In the genomic region with DNA sequence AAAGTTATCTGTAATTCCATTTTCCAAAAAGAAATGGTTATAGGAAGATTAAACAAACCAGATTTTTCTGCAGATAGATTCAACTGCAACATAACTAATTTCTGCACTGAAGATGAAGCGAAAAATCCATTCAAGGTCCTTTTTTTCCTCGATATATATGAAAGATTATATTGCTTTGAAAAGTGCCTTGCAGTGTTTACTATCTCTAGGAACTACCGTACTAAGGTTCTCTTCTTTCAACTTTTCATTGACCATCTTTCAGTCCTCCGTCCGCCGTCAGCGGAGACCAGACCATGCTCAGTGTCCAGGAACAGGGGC, we compare ENCODE assay signal across 8 cellular contexts. TPM values are rescaled to one million over a fixed set of nuclear protein-coding genes. Genes with fewer than 3 reads are reported as not detected.
A peak's percentile ranks its signal among the peaks of the same experiment; 100 is the strongest.
DNase-seq lines count a peak whose midpoint lies in the region; ATAC-seq and TF ChIP-seq lines count a peak whose summit lies in the region.

No MANE protein-coding gene starts in this region.

- DNase-seq in AG10803 (ENCODE audit: low read depth) (no peak), colonic mucosa (no peak), NCI-H146 (lab: John Stamatoyannopoulos, UW) (no peak)
- DNase-seq in naive thymus-derived CD4-positive, alpha-beta T cell, result peak in 2 of 9 donors; percentile 1 to 8
- DNase-seq in activated CD8-positive, alpha-beta memory T cell treated with anti-CD3 and anti-CD28 coated beads for 24 hours, result no peak

- H3K4me2 ChIP-seq in KMS-11, result peak overlapping the region; percentile 85

- H3K4me1 ChIP-seq in KMS-11 (ENCODE audit: low read depth, poor library complexity, severe bottlenecking) (peaks cover 17% of the 10 kb centered on the region), colonic mucosa (peaks cover 8% of the 10 kb centered on the region)
- H3K4me1 ChIP-seq in naive thymus-derived CD4-positive, alpha-beta T cell (ENCODE audit: control insufficient read depth in 2 of 2, insufficient read depth in 2 of 2, low read length in 2 of 2), result peaks cover 11 to 13% of the 10 kb centered on the region in 2 donors

- H3K4me3 ChIP-seq in AG10803 (ENCODE audit: low read length), result peak overlapping the region; percentile 83
- no peak overlapping the region for H3K4me3 ChIP-seq in KMS-11 (IDR thresholded peaks at IDR 0.05; ENCODE audit: insufficient read depth, low read depth, low read length)
- H3K4me3 ChIP-seq in colonic mucosa, result peak overlapping the region; percentile 53
- peak overlapping the region; percentile 75 for H3K4me3 ChIP-seq in naive thymus-derived CD4-positive, alpha-beta T cell (ENCODE audit: low read length)

- no peaks in the 10 kb centered on the region for H4K20me1 ChIP-seq in KMS-11 (ENCODE audit: insufficient read depth)

- H3K9ac ChIP-seq in KMS-11, result peak overlapping the region; percentile 64
- peak overlapping the region; percentile 76 to 88 for H3K9ac ChIP-seq in colonic mucosa (ENCODE audit: low read depth in 2 of 2, low read length in 2 of 2)

- CTCF ChIA-PET in naive thymus-derived CD4-positive, alpha-beta T cell (lab: Charles Lee), result no interaction called here

- H3K9me3 ChIP-seq in colonic mucosa, result no peaks in the 10 kb centered on the region
- H3K9me3 ChIP-seq in naive thymus-derived CD4-positive, alpha-beta T cell (ENCODE audit: control insufficient read depth in 2 of 3, low read length in 3 of 3), result no peaks in the 10 kb centered on the region

- peak overlapping the region; percentile 77 to 93 (median 88) for H3K4me3 Mint-ChIP-seq in naive thymus-derived CD4-positive, alpha-beta T cell

- TF ChIP-seq CTCF in AG10803 (conservative IDR thresholded peaks at IDR 0.05; ENCODE audit: low read length) (no peak), KMS-11 (conservative IDR thresholded peaks at IDR 0.05; ENCODE audit: low read depth, low read length) (no peak), colonic mucosa (IDR thresholded peaks at IDR 0.05) (no peak)

- H3K27ac Mint-ChIP-seq in naive thymus-derived CD4-positive, alpha-beta T cell, result peak overlapping the region in 8 of 9 donors; percentile 19 to 82 (median 53)

- H3K27ac ChIP-seq in KMS-11, result peak overlapping the region; percentile 36; the same call in 1 of the 2 replicates
- peak overlapping the region; percentile 58 for H3K27ac ChIP-seq in colonic mucosa
- peak overlapping the region; percentile 65 for H3K27ac ChIP-seq in naive thymus-derived CD4-positive, alpha-beta T cell (ENCODE audit: low read depth, low read length)

- peaks cover under 1 to 31% (median 25%) of the 10 kb centered on the region in 5 donors for H3K36me3 Mint-ChIP-seq in naive thymus-derived CD4-positive, alpha-beta T cell

- H3K9me3 Mint-ChIP-seq in naive thymus-derived CD4-positive, alpha-beta T cell, result peaks cover 0 to under 1% (median 0%) of the 10 kb centered on the region in 11 donors

- H3K4me1 Mint-ChIP-seq in naive thymus-derived CD4-positive, alpha-beta T cell, result peaks cover 23 to 51% (median 38%) of the 10 kb centered on the region in 7 donors

- H3K36me3 ChIP-seq in KMS-11 (ENCODE audit: insufficient read depth) (no peaks in the 10 kb centered on the region), colonic mucosa (no peaks in the 10 kb centered on the region)
- peaks cover 0 to 11% (median 0%) of the 10 kb centered on the region in 3 experiments for H3K36me3 ChIP-seq in naive thymus-derived CD4-positive, alpha-beta T cell (ENCODE audit: control insufficient read depth in 2 of 3, insufficient read depth in 3 of 3, low read length in 3 of 3)

- intact Hi-C loops in colonic mucosa (cut with DNase I), result no loop called here
- intact Hi-C loops in naive thymus-derived CD4-positive, alpha-beta T cell (cut with micrococcal nuclease), result loop anchor here (1.0 to 2.0 kb wide), 2 partner anchors 52 kb away; no protein-coding TSS in a partner anchor

- H2AFZ ChIP-seq in KMS-11 (ENCODE audit: low read depth), result peak overlapping the region; percentile 84

- H3K27me3 Mint-ChIP-seq in naive thymus-derived CD4-positive, alpha-beta T cell, result peaks cover 14 to 26% (median 19%) of the 10 kb centered on the region in 5 donors

- POLR2A ChIA-PET in naive thymus-derived CD4-positive, alpha-beta T cell (lab: Charles Lee), result no interaction called here

- ATAC-seq in naive thymus-derived CD4-positive, alpha-beta T cell, result no peak
- no peak for ATAC-seq in GM19455 (IDR thresholded peaks at IDR 0.05; ENCODE audit: unreplicated experiment)
- ATAC-seq in HG02759 (IDR thresholded peaks at IDR 0.05; ENCODE audit: unreplicated experiment), result no peak

- H3K27me3 ChIP-seq in KMS-11 (ENCODE audit: insufficient read depth, low read depth) (no peaks in the 10 kb centered on the region), colonic mucosa (no peaks in the 10 kb centered on the region)
- H3K27me3 ChIP-seq in naive thymus-derived CD4-positive, alpha-beta T cell (ENCODE audit: control insufficient read depth in 2 of 2, insufficient read depth in 2 of 2, low read length in 2 of 2), result no peaks in the 10 kb centered on the region

- H3K79me2 ChIP-seq in KMS-11 (ENCODE audit: insufficient read depth, low read depth), result 0 out of 2 replicates have a peak, but pooled peaks cover 5% of the 10 kb centered on the region

RNA-seq across cellular contexts. Expression of a gene that starts 0.5 kb away (rescaled TPM):
- 10 to 100 TPM; 17.2 to 24.0 TPM for total RNA-seq in colonic mucosa
- total RNA-seq in naive thymus-derived CD4-positive, alpha-beta T cell, result 10 to 100 TPM in 3 of 5 experiments, 1 to 10 TPM in 2; 5.3 to 23.1 (median 15.4) TPM
- polyA plus RNA-seq in naive thymus-derived CD4-positive, alpha-beta T cell, result 1 to 10 TPM; 5.1 to 7.1 TPM
